Comparison of ENCODE assay signal across 8 cellular contexts in the genomic region with DNA sequence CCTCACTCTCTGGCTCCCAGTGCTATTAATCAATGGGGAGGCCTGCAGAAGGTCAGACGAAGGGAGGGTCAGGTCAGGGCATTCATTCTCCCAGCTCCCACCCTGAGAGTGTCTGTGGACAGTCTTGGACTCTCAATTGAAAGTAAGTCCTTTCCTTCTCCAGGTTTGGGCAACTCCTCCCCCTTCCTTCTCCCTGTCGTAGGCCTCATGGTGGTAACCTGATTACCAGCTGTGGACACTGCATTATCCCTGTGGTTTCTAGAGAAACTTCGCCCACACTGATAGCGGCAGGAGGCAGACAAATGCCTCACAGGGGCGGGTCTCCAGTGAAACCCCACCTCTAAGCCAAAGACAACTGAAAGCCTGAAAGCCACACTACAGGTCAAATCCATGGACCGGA. TPM values are rescaled to one million over a fixed set of nuclear protein-coding genes. Genes with fewer than 3 reads are reported as not detected.
DNase-seq lines count a peak whose midpoint lies in the region; ATAC-seq lines count a peak whose summit lies in the region.

No MANE protein-coding gene starts in this region.

- no peaks in the 10 kb centered on the region for H3K27me3 ChIP-seq in iPS-15b (ENCODE audit: control insufficient read depth, insufficient read depth, low read length)

- DNase-seq in stimulated activated naive CD4-positive, alpha-beta T cell treated with Interleukin-2 at 50 U/mL for 16 hours (lab: John Stamatoyannopoulos, UW), result peak; percentile 26
- no peak for DNase-seq in stimulated activated naive CD4-positive, alpha-beta T cell (lab: John Stamatoyannopoulos, UW)
- peak; percentile 35 for DNase-seq in UCSD-AML1 (lab: John Stamatoyannopoulos, UW; ENCODE audit: unreplicated experiment)
- no peak for DNase-seq in mesenteric fat pad (ENCODE audit: low spot score)
- DNase-seq in anterior cingulate cortex (lab: John Stamatoyannopoulos, UW), result no peak
- DNase-seq in NCI-H2081 treated with DMSO at 0.1 percent for 48 hours (lab: John Stamatoyannopoulos, UW), result no peak

- H3K9me3 ChIP-seq in iPS-15b (ENCODE audit: control insufficient read depth, insufficient read depth, low read length), result no peaks in the 10 kb centered on the region

- no peaks in the 10 kb centered on the region for H3K36me3 ChIP-seq in iPS-15b (ENCODE audit: control insufficient read depth, insufficient read depth, low read length)

- H3K9ac ChIP-seq in iPS-15b (ENCODE audit: low read depth, low read length), result peak overlapping the region; percentile 41

- peak overlapping the region; percentile 15 for H3K4me3 ChIP-seq in iPS-15b (ENCODE audit: low read depth, low read length)

- no peak for ATAC-seq in GM21423 (IDR thresholded peaks at IDR 0.05; ENCODE audit: unreplicated experiment)

- peaks cover 41% of the 10 kb centered on the region for H3K4me1 ChIP-seq in iPS-15b (ENCODE audit: control insufficient read depth, insufficient read depth, low read length)

RNA-seq across cellular contexts. Expression of a gene that starts 57.7 kb away (rescaled TPM):
- total RNA-seq in mesenteric fat pad, result 16.4 TPM

RNA-seq across cellular contexts. Expression of a gene that starts 58.6 kb away (rescaled TPM):
- 154 TPM for total RNA-seq in mesenteric fat pad

Comparison
In these comparisons a context has a peak if more than half of its experiments do, and no peak if none do; other contexts are left out.
1. DNase-seq: peak in stimulated activated naive CD4-positive, alpha-beta T cell treated with Interleukin-2 at 50 U/mL for 16 hours (single experiment) and UCSD-AML1 (single experiment); none in stimulated activated naive CD4-positive, alpha-beta T cell (0 of 6), mesenteric fat pad (single experiment), anterior cingulate cortex (0 of 58) and NCI-H2081 treated with DMSO at 0.1 percent for 48 hours (single experiment).